In the genomic region with DNA sequence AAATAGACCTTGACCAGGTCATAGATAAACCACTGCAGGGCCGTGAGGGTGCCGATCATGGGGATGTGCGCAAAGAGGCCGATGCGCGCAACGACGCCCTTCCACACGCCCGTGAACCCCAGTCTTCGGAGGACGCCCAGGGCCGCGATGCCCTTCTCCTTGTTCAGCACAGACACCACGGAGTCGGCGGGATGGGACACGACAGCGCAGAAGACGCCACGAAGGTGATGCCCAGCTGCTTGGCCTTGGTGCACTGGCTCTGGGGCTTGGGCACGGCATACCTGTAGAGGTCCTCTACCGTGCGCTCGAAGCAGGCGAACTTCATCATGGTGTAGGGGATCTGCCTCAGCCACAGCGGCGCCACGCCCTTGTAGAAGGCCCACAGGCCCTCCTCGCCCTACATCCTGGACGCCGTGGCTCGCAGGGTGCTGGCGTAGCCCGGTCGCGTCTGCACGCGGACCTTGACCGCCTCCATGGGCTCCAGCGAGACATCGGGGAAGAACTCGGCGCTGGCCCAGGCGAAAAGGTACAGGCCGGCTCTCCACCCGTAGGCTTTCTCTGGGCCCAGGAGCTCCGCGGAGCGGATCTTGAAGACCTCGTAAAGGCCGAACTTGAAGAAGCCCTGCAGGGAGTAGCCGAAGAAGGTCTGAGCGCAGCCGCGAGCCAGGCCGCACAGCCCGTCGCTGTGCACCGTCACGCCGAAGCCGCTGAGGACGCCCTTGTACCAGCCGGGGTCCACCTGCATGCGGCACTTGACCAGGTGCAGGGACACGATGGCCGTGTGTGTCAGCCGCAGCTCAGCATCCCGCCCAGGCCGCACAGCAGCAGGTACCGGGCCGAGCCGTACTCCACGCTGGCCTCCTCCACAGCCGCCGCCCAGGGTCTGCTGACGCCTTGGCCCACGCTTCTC, we compare ENCODE assay signal across 20 cellular contexts. TPM values are rescaled to one million over a fixed set of nuclear protein-coding genes. Genes with fewer than 3 reads are reported as not detected.
DNase-seq lines count a peak whose midpoint lies in the region; ATAC-seq, FAIRE-seq and TF ChIP-seq lines count a peak whose summit lies in the region.
"Had no signal": no experiment of that assay in that cellular context is flagged by ENCODE, and none has a peak within 500 bp of the region (broad histone marks: within the 10 kb centered on the region; RNA-seq: fewer than 3 reads in every experiment).

No MANE protein-coding gene starts in this region.

- H3K4me1 ChIP-seq in H9 (ENCODE audit: insufficient read depth, low read length), result peaks cover 14% of the 10 kb centered on the region; the same call in 1 of the 2 replicates
- H3K4me1 ChIP-seq in K562 (replicated peaks in 1 of 2; ENCODE audit: control insufficient read depth in 2 of 2, insufficient read depth in 2 of 2, low read length in 2 of 2), result peaks cover 0 to 10% of the 10 kb centered on the region in 2 experiments; a peak in 2 of 5 replicates
- H3K4me1 ChIP-seq in mesendoderm (ENCODE audit: control insufficient read depth, low read depth, low read length), result no peaks in the 10 kb centered on the region
- H3K4me1 ChIP-seq in upper lobe of left lung, result no peaks in the 10 kb centered on the region
- H3K4me1 ChIP-seq: A549, BE2C had no signal

- H3K4me3 Mint-ChIP-seq in H9, result no peak overlapping the region
- H3K4me3 Mint-ChIP-seq in activated naive CD8-positive, alpha-beta T cell treated with anti-CD3 and anti-CD28 coated beads, Interleukin-2, amount 50 U/mL, for 24 hours, result no peak overlapping the region
- no peak overlapping the region for H3K4me3 Mint-ChIP-seq in activated T-cell treated with anti-CD3 and anti-CD28 coated beads, Interleukin-2, amount 50 U/mL, for 4 hours
- H3K4me3 Mint-ChIP-seq: CD4-positive, alpha-beta memory T cell had no signal

- no peak for TF ChIP-seq EP300 in K562 (IDR thresholded peaks at IDR 0.05; ENCODE audit: low read length)
- no peak for TF ChIP-seq EP300 in upper lobe of left lung (IDR thresholded peaks at IDR 0.05)

- H2AFZ ChIP-seq in H9 (ENCODE audit: low read length) (no peak overlapping the region), K562 (ENCODE audit: low read depth, low read length) (no peak overlapping the region)

- intact Hi-C loops in K562 (cut with micrococcal nuclease), result no loop called here

- H3K9ac ChIP-seq in H9 (ENCODE audit: extremely low read depth, insufficient read length, low read length) (no peak overlapping the region), K562 (ENCODE audit: insufficient read depth in 1 of 2, low read depth in 2 of 2, low read length in 2 of 2) (no peak overlapping the region), mesendoderm (ENCODE audit: low read length) (no peak overlapping the region)

- H3K4ac ChIP-seq in H9 (ENCODE audit: low read depth, low read length) (no peak overlapping the region), mesendoderm (ENCODE audit: low read depth, low read length) (peak overlapping the region; percentile 36)

- no peak for TF ChIP-seq RAD21 in K562 (CRISPR knock-in tag; conservative IDR thresholded peaks at IDR 0.05 in 1 of 2, IDR thresholded peaks at IDR 0.05 in 1 of 2)

- H3K9me1 ChIP-seq in K562 (ENCODE audit: control insufficient read depth, insufficient read depth, low read length), result no peaks in the 10 kb centered on the region

- no peak for FAIRE-seq in K562 (lab: Jason Lieb, UNC)
- FAIRE-seq: A549, GM12878, HepG2 had no signal

- in situ Hi-C loops in K562 (cut with MboI), result no loop called here

- H3K27me3 ChIP-seq in H9 (ENCODE audit: insufficient read depth, low read length), result no peaks in the 10 kb centered on the region
- H3K27me3 ChIP-seq in K562 (ENCODE audit: control insufficient read depth in 2 of 2, insufficient read depth in 2 of 2, low read length in 2 of 2), result peaks cover 8 to 26% of the 10 kb centered on the region in 2 experiments; a peak in 4 of 5 replicates
- no peaks in the 10 kb centered on the region for H3K27me3 ChIP-seq in mesendoderm (ENCODE audit: insufficient read depth, low read length, poor library complexity)
- no peaks in the 10 kb centered on the region for H3K27me3 ChIP-seq in upper lobe of left lung
- H3K27me3 ChIP-seq: BE2C had no signal

- BruUV-seq in K562 (replicated peaks; lab: Mats Ljungman, UMichigan), result no TSS peak

- H2BK120ac ChIP-seq in H9 (ENCODE audit: low read depth, low read length, poor library complexity, severe bottlenecking) (no peak overlapping the region), mesendoderm (ENCODE audit: low read depth, low read length) (no peak overlapping the region)

- H2BK15ac ChIP-seq in H9 (ENCODE audit: low read depth, low read length) (no peak overlapping the region), mesendoderm (replicated peaks; ENCODE audit: low read depth) (no peak overlapping the region)

- H3K79me1 ChIP-seq in H9 (ENCODE audit: insufficient read depth, low read depth, low read length, poor library complexity, severe bottlenecking) (no peaks in the 10 kb centered on the region), mesendoderm (ENCODE audit: low read length) (no peaks in the 10 kb centered on the region)

- peaks cover 52 to 53% of the 10 kb centered on the region in 2 experiments for H3K4me1 Mint-ChIP-seq in H9
- no peaks in the 10 kb centered on the region for H3K4me1 Mint-ChIP-seq in activated naive CD8-positive, alpha-beta T cell treated with anti-CD3 and anti-CD28 coated beads, Interleukin-2, amount 50 U/mL, for 24 hours
- H3K4me1 Mint-ChIP-seq in activated T-cell treated with anti-CD3 and anti-CD28 coated beads, Interleukin-2, amount 50 U/mL, for 4 hours (ENCODE audit: low read depth), result no peaks in the 10 kb centered on the region

- no peak overlapping the region for H3K27ac ChIP-seq in H9 (ENCODE audit: insufficient read length, low read depth, low read length)
- no peak overlapping the region for H3K27ac ChIP-seq in K562 (ENCODE audit: extremely low read depth, low read depth, low read length)
- H3K27ac ChIP-seq in mesendoderm (ENCODE audit: low read depth, low read length), result no peak overlapping the region
- no peak overlapping the region for H3K27ac ChIP-seq in upper lobe of left lung
- H3K27ac ChIP-seq: A549, C4-2B had no signal

- H3K79me2 ChIP-seq in H9 (ENCODE audit: insufficient read depth, low read length) (no peaks in the 10 kb centered on the region), K562 (ENCODE audit: control insufficient read depth, insufficient read depth, low read length) (no peaks in the 10 kb centered on the region), mesendoderm (ENCODE audit: control insufficient read depth, insufficient read depth, low read length) (no peaks in the 10 kb centered on the region)

- H3T11ph ChIP-seq in H9 (ENCODE audit: low read length), result no peak overlapping the region

- POLR2A ChIA-PET in K562 (lab: Yijun Ruan, JAX), result no interaction called here

- H3K4me2 ChIP-seq in H9 (ENCODE audit: insufficient read depth, insufficient read length, low read length) (no peak overlapping the region), K562 (ENCODE audit: insufficient read depth, low read length) (no peak overlapping the region), mesendoderm (ENCODE audit: low read length) (no peak overlapping the region)
- H3K4me2 ChIP-seq: A549 had no signal

- H4K8ac ChIP-seq in H9 (replicated peaks; ENCODE audit: insufficient read length, low read depth, low read length), result no peak overlapping the region
- no peak overlapping the region for H4K8ac ChIP-seq in mesendoderm (ENCODE audit: low read depth, low read length)

- H2AK5ac ChIP-seq in H9 (ENCODE audit: insufficient read length, low read length), result no peak overlapping the region
- H2AK5ac ChIP-seq in mesendoderm (ENCODE audit: low read length), result peak overlapping the region; percentile 79

- H2BK5ac ChIP-seq in H9 (ENCODE audit: insufficient read length, low read length), result no peak overlapping the region
- H2BK5ac ChIP-seq in mesendoderm (ENCODE audit: low read length), result peak overlapping the region; percentile 28

- peaks cover 27% of the 10 kb centered on the region for H3K9me3 ChIP-seq in H9 (ENCODE audit: control insufficient read depth, low read depth, low read length)
- H3K9me3 ChIP-seq in K562 (replicated peaks; ENCODE audit: control insufficient read depth, insufficient read depth, low read depth, low read length), result 0 out of 2 replicates have a peak, but pooled peaks cover 2% of the 10 kb centered on the region
- no peaks in the 10 kb centered on the region for H3K9me3 ChIP-seq in upper lobe of left lung
- H3K9me3 ChIP-seq: A549, BE2C had no signal

- no peak overlapping the region for H3K14ac ChIP-seq in H9 (ENCODE audit: insufficient read depth, low read length)

- TF ChIP-seq CTCF in H9 (conservative IDR thresholded peaks at IDR 0.05) (no peak), K562 (IDR thresholded peaks at IDR 0.05 in 2 of 3, conservative IDR thresholded peaks at IDR 0.05 in 1 of 3; ENCODE audit: insufficient read depth in 2 of 3, low read depth in 1 of 3, low read length in 3 of 3) (no peak), upper lobe of left lung (IDR thresholded peaks at IDR 0.05) (no peak)

- DNase-seq in H9 (no peak), K562 (ENCODE audit: extremely low read depth in 1 of 4, low spot score in 3 of 4) (no peak), mesendoderm (no peak), upper lobe of left lung (peak in 1 of 2 donors; percentile 81), NCI-H510A (lab: John Stamatoyannopoulos, UW) (no peak)
- no peak for DNase-seq in activated naive CD8-positive, alpha-beta T cell treated with anti-CD3 and anti-CD28 coated beads, Interleukin-2, amount 50 U/mL, for 24 hours
- DNase-seq in stimulated activated CD4-positive, alpha-beta T cell treated with anti-CD3 and anti-CD28 coated beads, Interleukin-15, amount 100 ng/mL, for 24 hours, result no peak
- no peak for DNase-seq in activated T-cell treated with anti-CD3 and anti-CD28 coated beads, Interleukin-2, amount 50 U/mL, for 4 hours
- DNase-seq: BE2C; CD4-positive, alpha-beta memory T cell; DMS79; GOT3 had no signal

- H3K18ac ChIP-seq in H9 (ENCODE audit: insufficient read length, low read depth, low read length) (peak overlapping the region; percentile 11), mesendoderm (ENCODE audit: low read length) (no peak overlapping the region)

- H3K56ac ChIP-seq in H9 (ENCODE audit: insufficient read length, low read depth, low read length), result no peak overlapping the region
- H3K56ac ChIP-seq in mesendoderm (ENCODE audit: low read length), result peak overlapping the region; percentile 8

- H3K4me3 ChIP-seq in K562 (no peak overlapping the region), mesendoderm (ENCODE audit: low read length) (no peak overlapping the region), upper lobe of left lung (no peak overlapping the region)
- H3K4me3 ChIP-seq: A549, GM12878 had no signal

- no peak overlapping the region for H2BK12ac ChIP-seq in H9 (ENCODE audit: insufficient read length, low read depth, low read length)

- H3K36me3 ChIP-seq in K562 (ENCODE audit: control insufficient read depth, insufficient read depth, low read length) (no peaks in the 10 kb centered on the region), mesendoderm (ENCODE audit: control insufficient read depth, insufficient read depth, low read length) (no peaks in the 10 kb centered on the region), upper lobe of left lung (no peaks in the 10 kb centered on the region)
- H3K36me3 ChIP-seq: BE2C had no signal

- no CpG with 5 or more reads among the region's 79 CpGs for WGBS in H9 (ENCODE audit: extremely low coverage, insufficient read length, low lambda C conversion rate)
- WGBS in K562 (ENCODE audit: insufficient coverage, low coverage, missing lambda C conversion rate), result 50% methylated on average over 77 of the region's 79 CpGs
- no CpG with 5 or more reads among the region's 79 CpGs for WGBS in mesendoderm (ENCODE audit: extremely low coverage, insufficient coverage, low lambda C conversion rate)
- 96 to 97% methylated on average over 57 to 73 of the region's 79 CpGs for WGBS in upper lobe of left lung, 2 donors

- H3K23ac ChIP-seq in H9 (ENCODE audit: insufficient read length, low read depth, low read length), result no peak overlapping the region
- no peak overlapping the region for H3K23ac ChIP-seq in mesendoderm (ENCODE audit: low read length)

- no peaks in the 10 kb centered on the region for H3K23me2 ChIP-seq in H9 (ENCODE audit: insufficient read length, low read depth, low read length, poor library complexity, severe bottlenecking)

- H3K36me3 Mint-ChIP-seq in H9 (ENCODE audit: insufficient read depth in 1 of 3, low read depth in 3 of 3), result peaks cover 13 to 47% (median 38%) of the 10 kb centered on the region in 3 experiments
- H3K36me3 Mint-ChIP-seq in activated naive CD8-positive, alpha-beta T cell treated with anti-CD3 and anti-CD28 coated beads, Interleukin-2, amount 50 U/mL, for 24 hours (ENCODE audit: low read depth), result no peaks in the 10 kb centered on the region
- no peaks in the 10 kb centered on the region for H3K36me3 Mint-ChIP-seq in activated T-cell treated with anti-CD3 and anti-CD28 coated beads, Interleukin-2, amount 50 U/mL, for 4 hours (ENCODE audit: insufficient read depth)
- H3K36me3 Mint-ChIP-seq: CD4-positive, alpha-beta memory T cell had no signal

- TF ChIP-seq POLR2A in K562 (conservative IDR thresholded peaks at IDR 0.05), result no peak
- TF ChIP-seq POLR2A in upper lobe of left lung (IDR thresholded peaks at IDR 0.05), result no peak

- H3K9me3 Mint-ChIP-seq in H9, result peaks cover 43 to 48% of the 10 kb centered on the region in 2 experiments
- H3K9me3 Mint-ChIP-seq in activated naive CD8-positive, alpha-beta T cell treated with anti-CD3 and anti-CD28 coated beads, Interleukin-2, amount 50 U/mL, for 24 hours, result no peaks in the 10 kb centered on the region
- H3K9me3 Mint-ChIP-seq in activated T-cell treated with anti-CD3 and anti-CD28 coated beads, Interleukin-2, amount 50 U/mL, for 4 hours, result no peaks in the 10 kb centered on the region

- H4K91ac ChIP-seq in H9 (ENCODE audit: insufficient read length, low read depth, low read length), result no peak overlapping the region

- CTCF ChIA-PET in K562 (lab: Yijun Ruan, JAX; ENCODE audit: low intra/inter-chr PET ratio), result no interaction called here

- no peak overlapping the region for H2BK20ac ChIP-seq in H9 (ENCODE audit: low read depth, low read length, poor library complexity, severe bottlenecking)

- no peak for ATAC-seq in K562
- ATAC-seq in upper lobe of left lung (ENCODE audit: low FRiP score in 2 of 2), result peak; percentile 16 to 43
- ATAC-seq in activated naive CD8-positive, alpha-beta T cell treated with anti-CD3 and anti-CD28 coated beads, Interleukin-2, amount 50 U/mL, for 24 hours, result no peak
- no peak for ATAC-seq in activated T-cell treated with anti-CD3 and anti-CD28 coated beads, Interleukin-2, amount 50 U/mL, for 4 hours
- ATAC-seq: A549, GM12878, HCT116, HepG2 had no signal

- no peak overlapping the region for H4K5ac ChIP-seq in H9 (ENCODE audit: insufficient read length, low read depth, low read length)
- H4K5ac ChIP-seq in mesendoderm (ENCODE audit: low read length), result no peak overlapping the region

- no peaks in the 10 kb centered on the region for H3K27me3 Mint-ChIP-seq in H9 (ENCODE audit: low read depth)
- H3K27me3 Mint-ChIP-seq in activated naive CD8-positive, alpha-beta T cell treated with anti-CD3 and anti-CD28 coated beads, Interleukin-2, amount 50 U/mL, for 24 hours, result peaks cover 12% of the 10 kb centered on the region
- no peaks in the 10 kb centered on the region for H3K27me3 Mint-ChIP-seq in activated T-cell treated with anti-CD3 and anti-CD28 coated beads, Interleukin-2, amount 50 U/mL, for 4 hours (ENCODE audit: low read depth)

- H4K20me1 ChIP-seq in H9 (ENCODE audit: control insufficient read depth, insufficient read depth, insufficient read length) (no peaks in the 10 kb centered on the region), K562 (replicated peaks; ENCODE audit: control insufficient read depth, insufficient read depth, low read length) (no peaks in the 10 kb centered on the region)

- H3K27ac Mint-ChIP-seq in H9, result no peak overlapping the region
- no peak overlapping the region for H3K27ac Mint-ChIP-seq in activated naive CD8-positive, alpha-beta T cell treated with anti-CD3 and anti-CD28 coated beads, Interleukin-2, amount 50 U/mL, for 24 hours
- H3K27ac Mint-ChIP-seq: CD4-positive, alpha-beta memory T cell had no signal

RNA-seq across cellular contexts. Expression of a gene that starts 20.5 kb away (rescaled TPM):
- total RNA-seq in H9 (2021) (not detected in 2 replicates), K562 (2014; rRNA removed) (0.20 and 0.27 TPM in 2 replicates), K562 (2014; rRNA removed; fragmentation: Illumina TruSeq; extraction: Trizol) (0.13 TPM in 1 of 2 replicates, not detected in the other), K562 (2015; rRNA removed; fragmentation: Illumina TruSeq; extraction: Trizol) (0.11 TPM in 1 of 2 replicates, not detected in the other), K562 (2021) (0.11 and 0.35 TPM in 2 replicates), upper lobe of left lung (not detected)
- total RNA-seq in K562 (2011; cell fraction: chromatin; rRNA removed; ENCODE audit: low replicate concordance), result not detected in 2 replicates
- not detected in 2 replicates for total RNA-seq in K562 (2011; cell fraction: nucleolus; rRNA removed)
- total RNA-seq in K562 (2011; cell fraction: nucleoplasm; rRNA removed), result not detected in 2 replicates
- polyA plus RNA-seq in K562 (2011; rRNA removed) (not detected in 2 replicates), K562 (2014; fragmentation: Illumina TruSeq; extraction: Trizol) (0.12 and 0.16 TPM in 2 replicates), K562 (2014; fragmentation: Nextera tagmentation; extraction: Ambion mirVana) (under 1 TPM; 0.06 TPM), K562 (2014; rRNA removed) (0.09 and 0.27 TPM in 2 replicates)
- 0.07 TPM in 1 of 2 replicates, not detected in the other for polyA plus RNA-seq in K562 (2011; cell fraction: cytosol; rRNA removed)
- not detected in 2 replicates for polyA plus RNA-seq in K562 (2011; cell fraction: nucleus; rRNA removed)
- 0.10 and 0.28 TPM in 2 replicates for polyA plus RNA-seq in K562 (2012)
- polyA minus RNA-seq in K562 (2011; rRNA and poly(A)+ RNA removed), result not detected in 2 replicates
- not detected in 2 replicates for polyA minus RNA-seq in K562 (2011; cell fraction: cytosol; rRNA and poly(A)+ RNA removed)
- polyA minus RNA-seq in K562 (2011; cell fraction: nucleus; rRNA and poly(A)+ RNA removed), result not detected in 2 replicates
- polyA plus RNA-seq in mesendoderm (2013, experiment 1 of 2), result 0.60 TPM
- 0.53 TPM for polyA plus RNA-seq in mesendoderm (2013, experiment 2 of 2)
- not detected for total RNA-seq in activated T-cell treated with anti-CD3 and anti-CD28 coated beads, Interleukin-2, amount 50 U/mL, for 4 hours
- total RNA-seq: CD4-positive, alpha-beta memory T cell; G401; GM12878; HepG2; HT1080 had no signal
- polyA plus RNA-seq: A549; AG04450; CD4-positive, alpha-beta memory T cell; GM12878; HepG2 had no signal

Comparison
In these comparisons a context has a peak if more than half of its experiments do, and no peak if none do; other contexts are left out.
1. ATAC-seq: peak in upper lobe of left lung (2 of 2); none in K562 (single experiment), activated naive CD8-positive, alpha-beta T cell treated with anti-CD3 and anti-CD28 coated beads, Interleukin-2, amount 50 U/mL, for 24 hours (single experiment) and activated T-cell treated with anti-CD3 and anti-CD28 coated beads, Interleukin-2, amount 50 U/mL, for 4 hours (0 of 2).